Comparison of ENCODE assay signal across 7 cellular contexts in the genomic region with DNA sequence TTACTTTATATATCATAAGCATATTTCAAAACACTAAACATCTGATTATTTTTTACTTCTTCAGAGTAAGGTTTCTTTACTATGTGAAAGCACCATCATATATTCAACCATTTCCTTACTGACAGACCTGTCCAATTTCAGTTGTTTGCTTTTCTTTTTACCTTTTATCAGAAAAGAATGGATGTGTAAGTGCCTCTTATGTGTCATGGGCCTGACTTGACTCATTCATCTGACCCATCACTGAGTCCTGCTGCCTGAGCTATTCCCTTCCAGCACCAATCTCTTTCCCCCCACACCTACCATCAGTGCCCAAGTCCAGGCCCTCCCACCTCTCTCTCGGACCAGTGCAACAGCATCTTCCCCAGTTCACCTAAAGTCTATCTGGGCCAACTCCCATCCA.
"Had no signal": no experiment of that assay in that cellular context is flagged by ENCODE, and none has a peak within 500 bp of the region (broad histone marks: within the 10 kb centered on the region; RNA-seq: fewer than 3 reads in every experiment).

No MANE protein-coding gene starts in this region.

- H3K4me2 ChIP-seq: GM23338 had no signal

- H3K4me3 Mint-ChIP-seq: GM23338, H9 had no signal

- H3K4me3 ChIP-seq: GM23338, K562 had no signal

- H3K4me1 Mint-ChIP-seq: GM23338 had no signal

- H3K9me3 Mint-ChIP-seq: GM23338, H9 had no signal

- ATAC-seq: GM23338, HepG2, K562 had no signal

- H3K27ac Mint-ChIP-seq: GM23338, H9 had no signal

- DNase-seq: H9, HCEC 1CT, IMR-90, KG1 had no signal
